22 cellular contexts compared by ENCODE assay signal in the genomic region with DNA sequence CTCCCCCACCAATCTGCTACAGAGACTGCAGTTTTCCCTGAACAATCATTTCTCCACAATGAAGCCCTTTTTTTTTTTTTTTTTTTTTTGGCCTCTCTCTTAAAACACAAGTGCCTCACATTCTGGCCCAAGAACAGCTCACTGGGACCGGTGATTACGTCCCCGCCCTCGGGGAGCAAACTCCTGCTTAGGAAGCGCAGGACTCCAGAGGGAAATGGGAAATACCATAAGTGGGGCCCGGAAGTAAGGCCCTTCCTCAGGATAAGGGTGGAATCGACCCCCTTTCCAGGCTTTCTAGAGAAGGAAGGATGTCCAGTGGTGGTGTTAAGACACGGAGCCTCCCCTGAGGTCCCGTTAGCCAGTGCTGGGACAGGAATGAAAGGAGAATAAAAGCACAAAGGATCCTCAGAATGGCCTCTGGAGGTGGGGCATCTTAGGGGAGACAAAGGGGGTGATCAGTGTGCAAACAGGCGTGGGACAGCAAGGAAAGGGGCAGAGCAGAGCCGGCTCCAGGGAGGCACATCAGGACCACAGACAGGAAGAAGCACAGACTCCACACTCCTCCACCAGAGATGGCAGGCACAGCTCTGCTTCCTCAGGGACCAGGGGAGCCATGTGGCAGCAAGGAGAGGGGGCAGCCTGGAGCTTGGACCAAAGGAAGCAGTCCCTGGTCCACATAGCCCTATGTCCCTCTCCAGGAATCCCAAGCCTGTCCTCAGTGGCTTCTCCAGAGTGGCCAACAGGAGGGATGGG.
"Had no signal": no experiment of that assay in that cellular context is flagged by ENCODE, and none has a peak within 500 bp of the region (broad histone marks: within the 10 kb centered on the region; RNA-seq: fewer than 3 reads in every experiment).

No MANE protein-coding gene starts in this region.

- H3K4me1 Mint-ChIP-seq: activated B cell treated with CpG ODN at 0.5 μM for 24 hours; activated naive CD8-positive, alpha-beta T cell treated with anti-CD3 and anti-CD28 coated beads for 36 hours; naive thymus-derived CD4-positive, alpha-beta T cell had no signal

- DNase-seq: activated B cell treated with CpG ODN at 0.5 μM for 24 hours; activated CD4-positive, alpha-beta T cell treated with anti-CD3 and anti-CD28 coated beads for 4 hours; activated CD4-positive, alpha-beta T cell treated with anti-CD3 and anti-CD28 coated beads, Interleukin-2, amount 50 U/mL, for 48 hours; activated CD8-positive, alpha-beta memory T cell treated with anti-CD3 and anti-CD28 coated beads, Interleukin-2, amount 50 U/mL, for 48 hours; activated naive CD4-positive, alpha-beta T cell; activated naive CD8-positive, alpha-beta T cell treated with anti-CD3 and anti-CD28 coated beads for 36 hours; activated T-cell treated with anti-CD3 and anti-CD28 coated beads, Interleukin-2, amount 50 U/mL, for 4 hours; cerebellar nuclear complex; cortex of kidney; effector CD8-positive, alpha-beta T cell; foreskin melanocyte; hypothalamus; left colon; naive thymus-derived CD4-positive, alpha-beta T cell; stimulated activated CD4-positive, alpha-beta T cell treated with anti-CD3 and anti-CD28 coated beads, Interleukin-4, amount 100 ng/mL, for 24 hours; stimulated activated naive CD8-positive, alpha-beta T cell treated with anti-CD3 and anti-CD28 coated beads, Interleukin-15, Interleukin-2, amounts not matched to agents 100 U/mL and 50 U/mL, for 24 hours had no signal

- H3K9me3 ChIP-seq: breast epithelium, prostate gland had no signal

- H3K4me1 ChIP-seq: breast epithelium, prostate gland had no signal

- H3K4me3 ChIP-seq: breast epithelium, lung, prostate gland had no signal

- ATAC-seq: activated T-cell treated with anti-CD3 and anti-CD28 coated beads, Interleukin-2, amount 50 U/mL, for 4 hours; esophagus mucosa; left colon; naive thymus-derived CD4-positive, alpha-beta T cell; stimulated activated naive CD8-positive, alpha-beta T cell treated with anti-CD3 and anti-CD28 coated beads, Interleukin-15, Interleukin-2, amounts not matched to agents 100 U/mL and 50 U/mL, for 24 hours had no signal

- H3K9me3 Mint-ChIP-seq: activated naive CD8-positive, alpha-beta T cell treated with anti-CD3 and anti-CD28 coated beads for 36 hours; activated T-cell treated with anti-CD3 and anti-CD28 coated beads, Interleukin-2, amount 50 U/mL, for 4 hours; activated T-helper 2 cell treated with anti-CD3 and anti-CD28 coated beads, Interferon-gamma antibody, Interleukin-2, Interleukin-4, amounts not matched to agents 10 μg/mL and 5 μg/mL and 100 μg/mL, durations not matched to agents 14 hours and 24 hours and 36 hours; T-helper 1 cell treated with Interleukin-12 subunit alpha and Interleukin-12 subunit beta and Interleukin-4 antibody, amounts not matched to agents 30 μg/mL and 1 μg/mL, for 36 hours had no signal

- H3K27ac Mint-ChIP-seq: activated B cell treated with CpG ODN at 0.5 μM for 24 hours; activated naive CD8-positive, alpha-beta T cell treated with anti-CD3 and anti-CD28 coated beads for 36 hours; activated T-helper 2 cell treated with anti-CD3 and anti-CD28 coated beads, Interferon-gamma antibody, Interleukin-2, Interleukin-4, amounts not matched to agents 10 μg/mL and 5 μg/mL and 100 μg/mL, durations not matched to agents 14 hours and 24 hours and 36 hours; naive thymus-derived CD4-positive, alpha-beta T cell; T-helper 1 cell treated with Interleukin-12 subunit alpha and Interleukin-12 subunit beta and Interleukin-4 antibody, amounts not matched to agents 30 μg/mL and 1 μg/mL, for 36 hours had no signal

- H3K27ac ChIP-seq: breast epithelium, prostate gland had no signal

- H3K4me3 Mint-ChIP-seq: activated B cell treated with CpG ODN at 0.5 μM for 24 hours; activated naive CD8-positive, alpha-beta T cell treated with anti-CD3 and anti-CD28 coated beads for 36 hours; activated T-cell treated with anti-CD3 and anti-CD28 coated beads, Interleukin-2, amount 50 U/mL, for 4 hours; naive thymus-derived CD4-positive, alpha-beta T cell; T-helper 1 cell treated with Interleukin-12 subunit alpha and Interleukin-12 subunit beta and Interleukin-4 antibody, amounts not matched to agents 30 μg/mL and 1 μg/mL, for 36 hours had no signal

- H3K36me3 Mint-ChIP-seq: activated naive CD8-positive, alpha-beta T cell treated with anti-CD3 and anti-CD28 coated beads for 36 hours; naive thymus-derived CD4-positive, alpha-beta T cell had no signal

- H3K36me3 ChIP-seq: breast epithelium, prostate gland had no signal
